ENCODE assay signal across 25 cellular contexts in the genomic region with DNA sequence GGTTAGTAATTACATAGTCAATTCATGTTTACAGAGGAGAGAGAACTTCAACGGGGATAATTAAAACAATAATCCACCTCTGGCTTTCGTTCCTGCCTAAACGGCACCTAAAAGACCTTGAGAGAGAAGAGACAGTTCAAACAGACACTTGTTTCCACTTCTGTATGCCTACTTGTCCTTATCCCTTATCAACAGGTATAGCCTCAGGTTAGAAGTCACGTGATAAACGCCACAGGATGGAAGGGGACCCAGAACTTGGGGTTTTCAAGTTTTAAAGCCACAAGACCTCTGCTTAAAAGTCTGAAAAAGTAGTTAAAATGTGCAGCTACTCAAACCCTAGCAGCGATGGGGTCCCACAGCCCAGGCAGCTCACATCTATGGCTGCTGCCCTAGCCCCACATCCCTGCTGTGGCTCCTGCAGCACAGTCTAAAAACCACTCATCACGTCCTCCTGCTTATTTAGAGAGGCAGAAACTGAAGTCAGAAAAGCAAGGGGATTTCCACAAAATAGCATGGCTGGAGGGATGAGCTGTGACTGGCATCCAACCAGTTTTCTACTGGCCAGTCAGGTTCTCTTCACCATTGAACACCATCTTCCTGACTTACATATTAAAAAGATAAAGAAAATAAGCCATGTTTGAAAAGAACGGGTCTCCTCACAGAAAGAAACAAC. TPM values are rescaled to one million over a fixed set of nuclear protein-coding genes. Genes with fewer than 3 reads are reported as not detected.
DNase-seq lines count a peak whose midpoint lies in the region; ATAC-seq and TF ChIP-seq lines count a peak whose summit lies in the region.
"Had no signal": no experiment of that assay in that cellular context is flagged by ENCODE, and none has a peak within 500 bp of the region (broad histone marks: within the 10 kb centered on the region; RNA-seq: fewer than 3 reads in every experiment).

No MANE protein-coding gene starts in this region.

- no peak overlapping the region for H3K4ac ChIP-seq in IMR-90 (ENCODE audit: low read depth, low read length)

- no peaks in the 10 kb centered on the region for H3K4me1 ChIP-seq in IMR-90 (ENCODE audit: control insufficient read depth, insufficient read depth, low read length)
- no peaks in the 10 kb centered on the region for H3K4me1 ChIP-seq in foreskin keratinocyte
- H3K4me1 ChIP-seq: BLaER1 treated with 17β-estradiol and CSF1 and Interleukin-3, amounts not matched to agents 10 nM and 100 nM; psoas muscle; SJSA1; stomach; tibial nerve had no signal

- TF ChIP-seq CTCF in IMR-90 (conservative IDR thresholded peaks at IDR 0.05; ENCODE audit: low read depth, low read length), result no peak
- TF ChIP-seq CTCF in foreskin keratinocyte (conservative IDR thresholded peaks at IDR 0.05), result no peak
- no peak for TF ChIP-seq CTCF in activated CD8-positive, alpha-beta T cell treated with anti-CD3 and anti-CD28 coated beads for 36 hours (IDR thresholded peaks at IDR 0.05)

- no peak overlapping the region for H3K4me3 ChIP-seq in IMR-90 (ENCODE audit: insufficient read depth, low read depth, low read length)
- H3K4me3 ChIP-seq: BLaER1 treated with 17β-estradiol and CSF1 and Interleukin-3, amounts not matched to agents 10 nM and 100 nM; psoas muscle; SJSA1; stomach; tibial nerve had no signal

- no peak overlapping the region for H3K4me2 ChIP-seq in IMR-90 (ENCODE audit: low read depth, low read length)
- H3K4me2 ChIP-seq: BLaER1 treated with 17β-estradiol and CSF1 and Interleukin-3, amounts not matched to agents 10 nM and 100 nM had no signal

- no peak overlapping the region for H3K18ac ChIP-seq in IMR-90 (ENCODE audit: low read depth, low read length)

- no peak overlapping the region for H2AK5ac ChIP-seq in IMR-90 (ENCODE audit: low read depth, low read length)

- H2AFZ ChIP-seq in IMR-90 (replicated peaks; ENCODE audit: low read length, poor library complexity), result no peak overlapping the region

- no peak overlapping the region for H2AK9ac ChIP-seq in IMR-90 (replicated peaks; ENCODE audit: low read depth, low read length, poor library complexity)

- CTCF ChIA-PET in IMR-90 (lab: Yijun Ruan, JAX), result no interaction called here
- CTCF ChIA-PET in activated CD8-positive, alpha-beta T cell treated with anti-CD3 and anti-CD28 coated beads for 36 hours (lab: Charles Lee), result no interaction called here

- H3K9me3 ChIP-seq in IMR-90 (ENCODE audit: control insufficient read depth, insufficient read depth, low read length), result no peaks in the 10 kb centered on the region; the same call in 1 of the 2 replicates
- H3K9me3 ChIP-seq: psoas muscle, SJSA1 had no signal

- no peak overlapping the region for H4K91ac ChIP-seq in IMR-90 (ENCODE audit: insufficient read depth, low read depth, low read length)

- H3K9me3 Mint-ChIP-seq in activated CD8-positive, alpha-beta T cell treated with anti-CD3 and anti-CD28 coated beads for 36 hours, result peaks cover 5% of the 10 kb centered on the region

- H3K79me1 ChIP-seq in IMR-90 (ENCODE audit: low read depth in 1 of 2, low read length in 2 of 2), result no peaks in the 10 kb centered on the region

- no peaks in the 10 kb centered on the region for H3K36me3 Mint-ChIP-seq in activated CD8-positive, alpha-beta T cell treated with anti-CD3 and anti-CD28 coated beads for 36 hours (ENCODE audit: low read depth)
- H3K36me3 Mint-ChIP-seq: activated naive CD8-positive, alpha-beta T cell had no signal

- WGBS in IMR-90 (ENCODE audit: extremely low coverage in 2 of 2, insufficient read length in 1 of 2), 2 experiments, result no CpG with 5 or more reads among the region's 8 CpGs

- H3K27me3 ChIP-seq in IMR-90 (ENCODE audit: control insufficient read depth, insufficient read depth, low read length) (peaks cover 2% of the 10 kb centered on the region; the same call in 1 of the 2 replicates), foreskin keratinocyte (no peaks in the 10 kb centered on the region)
- H3K27me3 ChIP-seq: BLaER1 treated with 17β-estradiol and CSF1 and Interleukin-3, amounts not matched to agents 10 nM and 100 nM; SJSA1; stomach; tibial nerve had no signal

- in situ Hi-C loops in IMR-90 (cut with MboI; ENCODE audit: low sequenced_read_pairs), result no loop called here

- no peak overlapping the region for H2BK15ac ChIP-seq in IMR-90 (ENCODE audit: low read depth, low read length)

- no peak overlapping the region for H2BK20ac ChIP-seq in IMR-90 (ENCODE audit: low read depth, low read length)

- no peak overlapping the region for H4K8ac ChIP-seq in IMR-90 (ENCODE audit: low read depth in 2 of 2, low read length in 2 of 2)

- BruUV-seq in IMR-90 (replicated peaks; lab: Mats Ljungman, UMichigan), result no TSS peak

- H2BK120ac ChIP-seq in IMR-90 (ENCODE audit: low read depth, low read length), result no peak overlapping the region

- no peak overlapping the region for H3K27ac Mint-ChIP-seq in activated CD8-positive, alpha-beta T cell treated with anti-CD3 and anti-CD28 coated beads for 36 hours
- H3K27ac Mint-ChIP-seq: activated CD4-positive, alpha-beta memory T cell treated with anti-CD3 and anti-CD28 coated beads, Interleukin-2, amount 10 ng/mL, durations not matched to agents 7 days and 5 days; activated naive CD8-positive, alpha-beta T cell; endodermal cell had no signal

- H3K9me1 ChIP-seq in IMR-90 (ENCODE audit: insufficient read depth, low read length), result no peaks in the 10 kb centered on the region

- no peaks in the 10 kb centered on the region for H3K36me3 ChIP-seq in IMR-90 (ENCODE audit: control insufficient read depth, insufficient read depth, low read length)
- H3K36me3 ChIP-seq: BLaER1 treated with 17β-estradiol and CSF1 and Interleukin-3, amounts not matched to agents 10 nM and 100 nM; SJSA1 had no signal

- no peak overlapping the region for H3K14ac ChIP-seq in IMR-90 (replicated peaks; ENCODE audit: low read depth, low read length)

- no peak overlapping the region for H3K56ac ChIP-seq in IMR-90 (ENCODE audit: extremely low read depth, insufficient read depth, low read length)

- no peak overlapping the region for H3K9ac ChIP-seq in IMR-90 (ENCODE audit: low read depth, low read length)
- H3K9ac ChIP-seq: BLaER1 treated with 17β-estradiol and CSF1 and Interleukin-3, amounts not matched to agents 10 nM and 100 nM had no signal

- no peaks in the 10 kb centered on the region for H3K4me1 Mint-ChIP-seq in activated CD8-positive, alpha-beta T cell treated with anti-CD3 and anti-CD28 coated beads for 36 hours (ENCODE audit: low read depth)
- H3K4me1 Mint-ChIP-seq: activated CD4-positive, alpha-beta memory T cell treated with anti-CD3 and anti-CD28 coated beads, Interleukin-2, amount 10 ng/mL, durations not matched to agents 7 days and 5 days; endodermal cell had no signal

- H3K23ac ChIP-seq in IMR-90 (ENCODE audit: low read depth, low read length), result no peak overlapping the region

- no peak overlapping the region for H2BK5ac ChIP-seq in IMR-90 (ENCODE audit: low read depth, low read length, poor library complexity, severe bottlenecking)

- POLR2A ChIA-PET in IMR-90 (lab: Charles Lee; ENCODE audit: unreplicated experiment), result no interaction called here
- POLR2A ChIA-PET in activated CD8-positive, alpha-beta T cell treated with anti-CD3 and anti-CD28 coated beads for 36 hours (lab: Charles Lee), result no interaction called here

- ATAC-seq in GM18511 (IDR thresholded peaks at IDR 0.05; ENCODE audit: unreplicated experiment) (peak; percentile 53), IMR-90 (ENCODE audit: low read depth) (no peak), foreskin keratinocyte (peak; percentile 46), GM21528 (IDR thresholded peaks at IDR 0.05; ENCODE audit: low FRiP score, unreplicated experiment) (no peak), GM21576 (IDR thresholded peaks at IDR 0.05; ENCODE audit: unreplicated experiment) (no peak)
- ATAC-seq in activated CD8-positive, alpha-beta T cell treated with anti-CD3 and anti-CD28 coated beads for 36 hours, result no peak
- ATAC-seq: psoas muscle had no signal

- H3K27me3 Mint-ChIP-seq in activated CD8-positive, alpha-beta T cell treated with anti-CD3 and anti-CD28 coated beads for 36 hours, result no peaks in the 10 kb centered on the region
- H3K27me3 Mint-ChIP-seq: activated CD4-positive, alpha-beta memory T cell treated with anti-CD3 and anti-CD28 coated beads, Interleukin-2, amount 10 ng/mL, durations not matched to agents 7 days and 5 days had no signal

- no peak for TF ChIP-seq RAD21 in IMR-90 (IDR thresholded peaks at IDR 0.05; ENCODE audit: low read length)

- no peak overlapping the region for H3K4me3 Mint-ChIP-seq in activated CD8-positive, alpha-beta T cell treated with anti-CD3 and anti-CD28 coated beads for 36 hours
- H3K4me3 Mint-ChIP-seq: activated CD4-positive, alpha-beta memory T cell treated with anti-CD3 and anti-CD28 coated beads, Interleukin-2, amount 10 ng/mL, durations not matched to agents 7 days and 5 days; activated naive CD8-positive, alpha-beta T cell; endodermal cell had no signal

- H4K20me1 ChIP-seq in IMR-90 (ENCODE audit: insufficient read depth, low read length), result no peaks in the 10 kb centered on the region
- H4K20me1 ChIP-seq: BLaER1 treated with 17β-estradiol and CSF1 and Interleukin-3, amounts not matched to agents 10 nM and 100 nM had no signal

- no peak overlapping the region for H4K5ac ChIP-seq in IMR-90 (ENCODE audit: low read depth, low read length)

- intact Hi-C loops in IMR-90 (cut with micrococcal nuclease), result loop anchor here (10.0 kb wide), 1 partner anchor 484 kb away; no protein-coding TSS in a partner anchor
- intact Hi-C loops in activated CD8-positive, alpha-beta T cell treated with anti-CD3 and anti-CD28 coated beads for 36 hours (cut with micrococcal nuclease), result no loop called here

- H3K27ac ChIP-seq in IMR-90 (ENCODE audit: insufficient read depth, low read length) (no peak overlapping the region), foreskin keratinocyte (no peak overlapping the region), substantia nigra (ENCODE audit: low read depth, low read length, poor library complexity, severe bottlenecking) (no peak overlapping the region)
- H3K27ac ChIP-seq: BLaER1 treated with 17β-estradiol and CSF1 and Interleukin-3, amounts not matched to agents 10 nM and 100 nM; psoas muscle; SJSA1; stomach; tibial nerve had no signal

- DNase-seq in IMR-90, result peak; percentile 47
- DNase-seq in NCI-H510A treated with DMSO at 0.1 percent for 48 hours (lab: John Stamatoyannopoulos, UW), result peak; percentile 81
- no peak for DNase-seq in foreskin keratinocyte
- DNase-seq in substantia nigra (lab: John Stamatoyannopoulos, UW), result no peak
- DNase-seq in activated CD8-positive, alpha-beta T cell treated with anti-CD3 and anti-CD28 coated beads for 36 hours, result no peak
- DNase-seq: activated CD4-positive, alpha-beta memory T cell treated with anti-CD3 and anti-CD28 coated beads, Interleukin-2, amount 10 ng/mL, durations not matched to agents 7 days and 5 days; activated CD4-positive, CD25-positive, alpha-beta regulatory T cell treated with anti-CD3 and anti-CD28 coated beads, Interleukin-2, amount 50 U/mL, for 72 hours; aorta; Calu3; EL; endodermal cell; NCI-H1930; NCI-H446; psoas muscle; stimulated activated CD4-positive, alpha-beta T cell treated with anti-CD3 and anti-CD28 coated beads, Interleukin-15, amount 100 ng/mL, for 24 hours; stomach; T-helper 1 cell had no signal

- dilution Hi-C loops in IMR-90 (cut with HindIII; ENCODE audit: low sequenced_read_pairs, unreplicated experiment), result no loop called here

- no peak for TF ChIP-seq POLR2A in IMR-90 (IDR thresholded peaks at IDR 0.05; ENCODE audit: low read depth, low read length)

RNA-seq across cellular contexts. Expression of gene SEC16B, which starts 51.2 kb away (rescaled TPM):
- total RNA-seq in IMR-90 (2012; rRNA removed) (2.8 and 4.3 TPM in 2 replicates), foreskin keratinocyte (0.35 and 1.1 TPM in 2 replicates)
- polyA plus RNA-seq in IMR-90 (2012; rRNA removed) (3.4 and 4.3 TPM in 2 replicates), foreskin keratinocyte (0.16 and 0.39 TPM in 2 replicates)
- 2.0 and 2.2 TPM in 2 replicates for polyA plus RNA-seq in IMR-90 (2012; cell fraction: cytosol; rRNA removed)
- 11.8 and 15.0 TPM in 2 replicates for polyA plus RNA-seq in IMR-90 (2012; cell fraction: nucleus; rRNA removed; ENCODE audit: low replicate concordance)
- not detected for total RNA-seq in activated CD8-positive, alpha-beta T cell treated with anti-CD3 and anti-CD28 coated beads for 36 hours
- total RNA-seq: activated CD4-positive, alpha-beta memory T cell treated with anti-CD3 and anti-CD28 coated beads, Interleukin-2, amount 10 ng/mL, durations not matched to agents 7 days and 5 days; MCF 10A had no signal

Comparison
In these comparisons a context has a peak if more than half of its experiments do, and no peak if none do; other contexts are left out.
1. ATAC-seq: peak in GM18511 (single experiment) and foreskin keratinocyte (single experiment); none in IMR-90 (single experiment), activated CD8-positive, alpha-beta T cell treated with anti-CD3 and anti-CD28 coated beads for 36 hours (single experiment), GM21528 (single experiment) and GM21576 (single experiment).
2. DNase-seq: peak in IMR-90 (single experiment) and NCI-H510A treated with DMSO at 0.1 percent for 48 hours (single experiment); none in foreskin keratinocyte (0 of 2), substantia nigra (0 of 49) and activated CD8-positive, alpha-beta T cell treated with anti-CD3 and anti-CD28 coated beads for 36 hours (single experiment).